In the genomic region with DNA sequence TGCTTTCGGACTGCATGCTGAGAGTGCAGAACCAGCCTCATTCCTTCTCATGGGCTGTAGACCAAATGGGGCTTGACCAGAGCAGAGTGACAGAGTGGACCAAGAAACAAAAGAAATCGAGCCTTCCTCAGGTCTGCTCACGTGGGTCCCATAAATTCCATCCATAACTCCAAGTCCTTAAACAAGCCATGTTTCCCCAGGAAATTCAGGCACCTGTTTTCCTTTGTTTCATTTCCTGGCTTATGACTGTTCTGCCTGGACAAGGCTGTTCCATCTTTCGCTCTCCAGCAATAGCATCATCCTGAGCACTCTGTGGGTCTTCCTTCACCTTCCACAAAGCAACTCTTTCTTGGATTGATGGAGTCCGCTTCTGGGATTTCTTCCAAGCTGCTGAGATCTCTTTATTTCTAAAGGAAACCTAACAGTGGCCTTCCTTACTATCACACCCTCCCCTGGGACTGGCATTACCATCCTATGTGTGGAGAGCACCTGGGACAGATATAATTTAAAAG, we compare ENCODE assay signal across 18 cellular contexts.
DNase-seq lines count a peak whose midpoint lies in the region; ATAC-seq and TF ChIP-seq lines count a peak whose summit lies in the region.
"Had no signal": no experiment of that assay in that cellular context is flagged by ENCODE, and none has a peak within 500 bp of the region (broad histone marks: within the 10 kb centered on the region; RNA-seq: fewer than 3 reads in every experiment).

No MANE protein-coding gene starts in this region.

- H3K4me3 ChIP-seq in mammary epithelial cell (replicated peaks in 1 of 3; ENCODE audit: insufficient read depth in 1 of 3, low read depth in 2 of 3, low read length in 3 of 3) (no peak overlapping the region), RWPE2 (ENCODE audit: severe bottlenecking) (no peak overlapping the region), thymus (ENCODE audit: low read length) (no peak overlapping the region)
- H3K4me3 ChIP-seq: A549, BLaER1 had no signal

- no peak overlapping the region for H3K9ac ChIP-seq in mammary epithelial cell (ENCODE audit: insufficient read depth, low read length)
- H3K9ac ChIP-seq: BLaER1 had no signal

- dilution Hi-C loops in mammary epithelial cell (cut with HindIII; ENCODE audit: low sequenced_read_pairs): no loop called here

- peaks cover 4% of the 10 kb centered on the region for H3K36me3 ChIP-seq in mammary epithelial cell (ENCODE audit: insufficient read depth, low read length)
- peaks cover under 1% of the 10 kb centered on the region for H3K36me3 ChIP-seq in RWPE2 (ENCODE audit: low read depth)
- H3K36me3 ChIP-seq in thymus (ENCODE audit: control insufficient read depth, insufficient read depth): no peaks in the 10 kb centered on the region
- H3K36me3 ChIP-seq: BLaER1 had no signal

- WGBS in mammary epithelial cell (ENCODE audit: low coverage, missing lambda C conversion rate): 90% methylated on average over 4 of the region's 5 CpGs
- 95% methylated on average over 5 of the region's 5 CpGs for WGBS in thymus

- H3K9me3 Mint-ChIP-seq in MCF 10A (ENCODE audit: unreplicated experiment) (peaks cover 34% of the 10 kb centered on the region), glutamatergic neuron (ENCODE audit: unreplicated experiment) (peaks cover 4% of the 10 kb centered on the region)

- H3K27me3 Mint-ChIP-seq in MCF 10A (ENCODE audit: insufficient read depth, unreplicated experiment): no peaks in the 10 kb centered on the region
- peaks cover 1% of the 10 kb centered on the region for H3K27me3 Mint-ChIP-seq in glutamatergic neuron (ENCODE audit: unreplicated experiment)

- H2AFZ ChIP-seq in mammary epithelial cell (ENCODE audit: low read depth, low read length): no peak overlapping the region

- in situ Hi-C loops in mammary epithelial cell (cut with MboI; ENCODE audit: low sequenced_read_pairs in 2 of 2): no loop called here

- ATAC-seq in RWPE2 (ENCODE audit: low read depth): no peak; the same call in 2 of the 3 replicates
- ATAC-seq: A549 had no signal

- DNase-seq in MCF 10A (ENCODE audit: unreplicated experiment) (no peak), mammary epithelial cell (no peak), RWPE2 (ENCODE audit: low spot score) (no peak), dermis blood vessel endothelial cell (peak; percentile 60), mesenteric fat pad (ENCODE audit: low spot score) (no peak), glutamatergic neuron (no peak), HCEC 1CT (no peak)
- DNase-seq: CD4-positive, alpha-beta memory T cell; DMS79 treated with DMSO at 0.1 percent for 48 hours; GF-D8; GOT3; H7 had no signal

- BruUV-seq in MCF 10A (replicated peaks; lab: Mats Ljungman, UMichigan): no TSS peak
- BruUV-seq in mammary epithelial cell (replicated peaks; lab: Mats Ljungman, UMichigan): no TSS peak

- H3K27me3 ChIP-seq in mammary epithelial cell (ENCODE audit: insufficient read depth, low read length) (no peaks in the 10 kb centered on the region), RWPE2 (ENCODE audit: insufficient read depth, poor library complexity, severe bottlenecking) (no peaks in the 10 kb centered on the region), thymus (ENCODE audit: control insufficient read depth, insufficient read depth) (no peaks in the 10 kb centered on the region)
- H3K27me3 ChIP-seq: BLaER1 had no signal

- CTCF ChIA-PET in MCF 10A (lab: Yijun Ruan, JAX) (no interaction called here), mammary epithelial cell (lab: Charles Lee; ENCODE audit: low non-redundant PET) (no interaction called here)

- intact Hi-C loops in MCF 10A (cut with micrococcal nuclease): no loop called here
- intact Hi-C loops in mammary epithelial cell (cut with micrococcal nuclease): no loop called here

- POLR2A ChIA-PET in MCF 10A (lab: Yijun Ruan, JAX): no interaction called here

- H3K36me3 Mint-ChIP-seq in MCF 10A (ENCODE audit: insufficient read depth, unreplicated experiment) (peaks cover 29% of the 10 kb centered on the region), glutamatergic neuron (ENCODE audit: unreplicated experiment) (peaks cover 51% of the 10 kb centered on the region)
- H3K36me3 Mint-ChIP-seq: CD14-positive monocyte; CD4-positive, alpha-beta memory T cell; IgD-negative memory B cell had no signal

- H3K27ac Mint-ChIP-seq in MCF 10A (ENCODE audit: low read depth, unreplicated experiment) (peak overlapping the region; percentile 50), glutamatergic neuron (ENCODE audit: unreplicated experiment) (no peak overlapping the region)
- H3K27ac Mint-ChIP-seq: IgD-negative memory B cell had no signal

- no peak overlapping the region for H3K4me2 ChIP-seq in mammary epithelial cell (ENCODE audit: insufficient read depth, low read depth, low read length)
- H3K4me2 ChIP-seq: A549, BLaER1 had no signal

- H4K20me1 ChIP-seq in mammary epithelial cell (ENCODE audit: insufficient read depth, low read length): no peaks in the 10 kb centered on the region
- H4K20me1 ChIP-seq: BLaER1 had no signal

- no peaks in the 10 kb centered on the region for H3K79me2 ChIP-seq in mammary epithelial cell (ENCODE audit: insufficient read depth, low read length)

- H3K27ac ChIP-seq in mammary epithelial cell (ENCODE audit: insufficient read depth, low read depth, low read length): no peak overlapping the region
- H3K27ac ChIP-seq in RWPE2 (ENCODE audit: poor library complexity, severe bottlenecking): peak overlapping the region; percentile 61
- H3K27ac ChIP-seq in thymus (ENCODE audit: low read depth): peak overlapping the region; percentile 13
- H3K27ac ChIP-seq: 22Rv1, A549, BLaER1 had no signal

- peaks cover 3% of the 10 kb centered on the region for H3K9me3 ChIP-seq in mammary epithelial cell (replicated peaks; ENCODE audit: insufficient read depth, low read length)
- H3K9me3 ChIP-seq in RWPE2 (ENCODE audit: severe bottlenecking): no peaks in the 10 kb centered on the region
- no peaks in the 10 kb centered on the region for H3K9me3 ChIP-seq in thymus (ENCODE audit: control insufficient read depth)

- no peak for TF ChIP-seq CTCF in MCF 10A (IDR thresholded peaks at IDR 0.05; ENCODE audit: unreplicated experiment)
- TF ChIP-seq CTCF in mammary epithelial cell (conservative IDR thresholded peaks at IDR 0.05 in 1 of 2, IDR thresholded peaks at IDR 0.05 in 1 of 2; ENCODE audit: extremely low read depth in 1 of 2, insufficient read depth in 1 of 2, low read depth in 1 of 2, low read length in 2 of 2): no peak
- no peak for TF ChIP-seq CTCF in RWPE2 (IDR thresholded peaks at IDR 0.05; ENCODE audit: poor library complexity, severe bottlenecking)
- no peak for TF ChIP-seq CTCF in glutamatergic neuron (IDR thresholded peaks at IDR 0.05; ENCODE audit: partially characterized antibody, unreplicated experiment)

- H3K4me3 Mint-ChIP-seq in MCF 10A (ENCODE audit: unreplicated experiment) (no peak overlapping the region), glutamatergic neuron (ENCODE audit: unreplicated experiment) (no peak overlapping the region)
- H3K4me3 Mint-ChIP-seq: CD14-positive monocyte; CD4-positive, alpha-beta memory T cell; IgD-negative memory B cell had no signal

- H3K4me1 ChIP-seq in mammary epithelial cell (ENCODE audit: insufficient read depth, low read length) (peaks cover 17% of the 10 kb centered on the region), RWPE2 (ENCODE audit: insufficient read depth, poor library complexity, severe bottlenecking) (peaks cover 17% of the 10 kb centered on the region), thymus (ENCODE audit: control insufficient read depth, insufficient read depth, low read length) (no peaks in the 10 kb centered on the region)
- H3K4me1 ChIP-seq: BLaER1 had no signal

- H3K4me1 Mint-ChIP-seq in MCF 10A (ENCODE audit: insufficient read depth, unreplicated experiment): peaks cover 36% of the 10 kb centered on the region
- peaks cover 6% of the 10 kb centered on the region for H3K4me1 Mint-ChIP-seq in glutamatergic neuron (ENCODE audit: low read depth, unreplicated experiment)
- H3K4me1 Mint-ChIP-seq: CD4-positive, alpha-beta memory T cell; IgD-negative memory B cell had no signal
